1 cellular context compared by ENCODE assay signal in genomic region chr17:30950669-30951399, GRCh38.
TF ChIP-seq lines count a peak whose summit lies in the region.

No MANE protein-coding gene starts in this region.

TF ChIP-seq in HepG2, 621 proteins besides CTCF, POLR2A, EP300 and RAD21 (continued from another document and continues in another):
- TF ChIP-seq ZNF263 (CRISPR knock-in tag; IDR thresholded peaks at IDR 0.05) (0 out of 2 replicates have a peak, but pooled peaks have one; percentile 25), EHMT2 (IDR thresholded peaks at IDR 0.05; ENCODE audit: borderline replicate concordance, low read depth, low read length) (no peak), ZNF614 (CRISPR knock-in tag; IDR thresholded peaks at IDR 0.05; ENCODE audit: borderline replicate concordance) (peak; percentile 56; the same call in 1 of the 2 replicates), SOX6 (IDR thresholded peaks at IDR 0.05) (no peak), SOX6 (CRISPR knock-in tag; IDR thresholded peaks at IDR 0.05) (peak; percentile 66), FOXA3 (CRISPR knock-in tag; IDR thresholded peaks at IDR 0.05) (peak; percentile 73; the same call in 1 of the 2 replicates), MED8 (CRISPR knock-in tag; IDR thresholded peaks at IDR 0.05; ENCODE audit: insufficient replicate concordance) (no peak), HDAC1 (CRISPR knock-in tag; IDR thresholded peaks at IDR 0.05) (peak; percentile 45; the same call in 1 of the 2 replicates), ARID4A (CRISPR knock-in tag; IDR thresholded peaks at IDR 0.05; ENCODE audit: borderline replicate concordance) (no peak), PAXIP1 (CRISPR knock-in tag; conservative IDR thresholded peaks at IDR 0.05) (peak; percentile 69), PLRG1 (conservative IDR thresholded peaks at IDR 0.05) (no peak), MAFF (IDR thresholded peaks at IDR 0.05; ENCODE audit: low read depth, low read length) (peak; percentile 89), BCL6 (CRISPR knock-in tag; IDR thresholded peaks at IDR 0.05) (peak; percentile 7; the same call in 1 of the 2 replicates), ZNF564 (CRISPR knock-in tag; IDR thresholded peaks at IDR 0.05) (peak; percentile 69; the same call in 1 of the 2 replicates), SMAD9 (CRISPR knock-in tag; IDR thresholded peaks at IDR 0.05) (no peak), CEBPG (CRISPR knock-in tag; IDR thresholded peaks at IDR 0.05) (peak; percentile 42), CREB1 (IDR thresholded peaks at IDR 0.05) (no peak), CREB1 (CRISPR knock-in tag; IDR thresholded peaks at IDR 0.05) (no peak), TRIM22 (IDR thresholded peaks at IDR 0.05) (no peak), ZNF160 (CRISPR knock-in tag; IDR thresholded peaks at IDR 0.05) (no peak), GFI1 (CRISPR knock-in tag; IDR thresholded peaks at IDR 0.05; ENCODE audit: borderline replicate concordance) (peak; percentile 43; the same call in 1 of the 2 replicates), HNRNPUL1 (IDR thresholded peaks at IDR 0.05; ENCODE audit: low read depth, low read length) (no peak), ZNF574 (CRISPR knock-in tag; IDR thresholded peaks at IDR 0.05) (no peak), ZNF710 (CRISPR knock-in tag; IDR thresholded peaks at IDR 0.05; ENCODE audit: borderline replicate concordance) (no peak), MLLT10 (CRISPR knock-in tag; IDR thresholded peaks at IDR 0.05) (no peak), GLI4 (CRISPR knock-in tag; IDR thresholded peaks at IDR 0.05; ENCODE audit: borderline replicate concordance) (no peak), ARID5B (CRISPR knock-in tag; IDR thresholded peaks at IDR 0.05) (peak; percentile 87), KLF16 (CRISPR knock-in tag; IDR thresholded peaks at IDR 0.05) (peak in 1 of 2 experiments; percentile 30; a peak in 1 of 4 replicates), PRDM10 (CRISPR knock-in tag; IDR thresholded peaks at IDR 0.05; ENCODE audit: low read depth) (no peak), ZFP62 (CRISPR knock-in tag; IDR thresholded peaks at IDR 0.05) (no peak), ZNF501 (CRISPR knock-in tag; IDR thresholded peaks at IDR 0.05) (0 out of 2 replicates have a peak, but pooled peaks have one; percentile 31), SOX13 (IDR thresholded peaks at IDR 0.05) (no peak), SOX13 (CRISPR knock-in tag; conservative IDR thresholded peaks at IDR 0.05 in 1 of 2, IDR thresholded peaks at IDR 0.05 in 1 of 2) (0 out of 4 replicates have a peak, but pooled peaks of 1 of the 2 experiments have one; percentile 35), ZNF790 (CRISPR knock-in tag; IDR thresholded peaks at IDR 0.05; ENCODE audit: borderline replicate concordance) (no peak), ZNF256 (CRISPR knock-in tag; conservative IDR thresholded peaks at IDR 0.05) (no peak), RXRB (CRISPR knock-in tag; IDR thresholded peaks at IDR 0.05; ENCODE audit: borderline replicate concordance) (peak; percentile 55; the same call in 1 of the 2 replicates), ZBTB7A (CRISPR knock-in tag; IDR thresholded peaks at IDR 0.05) (no peak), SP5 (CRISPR knock-in tag; IDR thresholded peaks at IDR 0.05; ENCODE audit: borderline replicate concordance, low read depth) (peak; percentile 22; the same call in 1 of the 2 replicates), SOX5 (CRISPR knock-in tag; IDR thresholded peaks at IDR 0.05; ENCODE audit: borderline replicate concordance) (peak; percentile 45; the same call in 1 of the 2 replicates), RFX1 (IDR thresholded peaks at IDR 0.05) (peak; percentile 51; the same call in 1 of the 2 replicates)
